ENCODE assay signal across 16 cellular contexts in genomic region chr7:25832456-25832855, GRCh38.
DNase-seq lines count a peak whose midpoint lies in the region; ATAC-seq, FAIRE-seq and TF ChIP-seq lines count a peak whose summit lies in the region.
"Had no signal": no experiment of that assay in that cellular context is flagged by ENCODE, and none has a peak within 500 bp of the region (broad histone marks: within the 10 kb centered on the region; RNA-seq: fewer than 3 reads in every experiment).

No MANE protein-coding gene starts in this region.

- no peak overlapping the region for H3K27ac Mint-ChIP-seq in endodermal cell
- H3K27ac Mint-ChIP-seq: activated naive CD4-positive, alpha-beta T cell treated with anti-CD3 and anti-CD28 coated beads, Interleukin-2, amount 50 U/mL, for 24 hours; CD4-positive, CD25-positive, alpha-beta regulatory T cell had no signal

- H3K27me3 ChIP-seq in endodermal cell (ENCODE audit: control insufficient read depth, insufficient read depth, low read length, poor library complexity, severe bottlenecking) (no peaks in the 10 kb centered on the region), layer of hippocampus (ENCODE audit: control insufficient read depth, insufficient read depth, low read length) (no peaks in the 10 kb centered on the region)

- 91 to 93% methylated on average over 6 to 7 of the region's 7 CpGs for WGBS in endodermal cell (ENCODE audit: insufficient coverage in 1 of 2, insufficient read length in 1 of 2), 2 experiments

- no peak for ATAC-seq in GM21619 (IDR thresholded peaks at IDR 0.05; ENCODE audit: unreplicated experiment)

- no peak for FAIRE-seq in GM12891 (lab: Jason Lieb, UNC)
- FAIRE-seq: A204.1, H54, keratinocyte had no signal

- peaks cover 20% of the 10 kb centered on the region for H3K4me1 Mint-ChIP-seq in endodermal cell
- H3K4me1 Mint-ChIP-seq: activated naive CD4-positive, alpha-beta T cell treated with anti-CD3 and anti-CD28 coated beads, Interleukin-2, amount 50 U/mL, for 24 hours; CD4-positive, CD25-positive, alpha-beta regulatory T cell had no signal

- H3K9me3 ChIP-seq in HEK293 (ENCODE audit: control insufficient read depth, insufficient read depth, low read depth, low read length) (no peaks in the 10 kb centered on the region), endodermal cell (ENCODE audit: control insufficient read depth, low read length) (no peaks in the 10 kb centered on the region)
- H3K9me3 ChIP-seq: tibial nerve had no signal

- TF ChIP-seq POLR2A in GM12891 (IDR thresholded peaks at IDR 0.05; ENCODE audit: low read depth, low read length) = no peak

- no peak overlapping the region for H3K4me3 Mint-ChIP-seq in endodermal cell
- H3K4me3 Mint-ChIP-seq: activated naive CD4-positive, alpha-beta T cell treated with anti-CD3 and anti-CD28 coated beads, Interleukin-2, amount 50 U/mL, for 24 hours; CD4-positive, CD25-positive, alpha-beta regulatory T cell had no signal

- TF ChIP-seq CTCF in HEK293 (tag by site-specific recombination; IDR thresholded peaks at IDR 0.05) (no peak), endodermal cell (conservative IDR thresholded peaks at IDR 0.05) (no peak)

- POLR2A ChIA-PET in HEK293 (lab: Yijun Ruan, JAX) = no interaction called here

- DNase-seq in endodermal cell = no peak
- peak; percentile 39 for DNase-seq in pulmonary artery endothelial cell (ENCODE audit: low read depth, low spot score)
- DNase-seq in KBM-7 = no peak
- DNase-seq in GM12891 (ENCODE audit: insufficient read length, low spot score) = no peak
- DNase-seq in NCI-H1092 (lab: John Stamatoyannopoulos, UW) = no peak
- DNase-seq: CD4-positive, CD25-positive, alpha-beta regulatory T cell; NCI-H1694; NCI-H510A treated with DMSO at 0.1 percent for 48 hours had no signal

- H3K27me3 Mint-ChIP-seq in endodermal cell (ENCODE audit: insufficient read depth) = no peaks in the 10 kb centered on the region

- no peaks in the 10 kb centered on the region for H3K36me3 Mint-ChIP-seq in endodermal cell (ENCODE audit: low read depth)
- H3K36me3 Mint-ChIP-seq: activated naive CD4-positive, alpha-beta T cell treated with anti-CD3 and anti-CD28 coated beads, Interleukin-2, amount 50 U/mL, for 24 hours; CD4-positive, CD25-positive, alpha-beta regulatory T cell had no signal

- H3K27ac ChIP-seq in HEK293 (ENCODE audit: extremely low read depth, low read depth, low read length) (peak overlapping the region; percentile 67), endodermal cell (ENCODE audit: low read depth, low read length) (peak overlapping the region; percentile 71), layer of hippocampus (ENCODE audit: low read depth, low read length) (peak overlapping the region; percentile 86)

- H3K36me3 ChIP-seq in HEK293 (ENCODE audit: control insufficient read depth in 2 of 2, insufficient read depth in 1 of 2, low read length in 2 of 2) (no peaks in the 10 kb centered on the region), endodermal cell (ENCODE audit: control insufficient read depth, insufficient read depth, low read length) (no peaks in the 10 kb centered on the region)
- H3K36me3 ChIP-seq: tibial nerve had no signal

- no peaks in the 10 kb centered on the region for H3K9me3 Mint-ChIP-seq in endodermal cell
- H3K9me3 Mint-ChIP-seq: activated naive CD4-positive, alpha-beta T cell treated with anti-CD3 and anti-CD28 coated beads, Interleukin-2, amount 50 U/mL, for 24 hours; CD4-positive, CD25-positive, alpha-beta regulatory T cell had no signal

- in situ Hi-C loops in KBM-7 (cut with MboI; ENCODE audit: low pct_unique_long_range_greater_than_20kb, low sequenced_read_pairs) = loop anchor here (25.0 kb wide), 2 partner anchors 245 to 420 kb away; no protein-coding TSS in a partner anchor

- H3K4me3 ChIP-seq in HEK293 (ENCODE audit: low read depth, low read length) = no peak overlapping the region
- no peak overlapping the region for H3K4me3 ChIP-seq in endodermal cell (ENCODE audit: low read length)
- H3K4me3 ChIP-seq: tibial nerve had no signal

- CTCF ChIA-PET in HEK293 (lab: Yijun Ruan, JAX) = interaction anchor here (0.6 to 0.7 kb wide), 2 partner anchors 17 to 147 kb away, joined by 3 read pairs; no protein-coding TSS in a partner anchor

- H3K9ac ChIP-seq in endodermal cell (ENCODE audit: extremely low read depth, low read length, poor library complexity, severe bottlenecking) = no peak overlapping the region

- H3K4me1 ChIP-seq in HEK293 (ENCODE audit: control insufficient read depth, insufficient read depth, low read length) (peaks cover 19% of the 10 kb centered on the region), endodermal cell (ENCODE audit: control insufficient read depth, insufficient read depth, low read length) (peaks cover 7% of the 10 kb centered on the region)

TF ChIP-seq in HEK293, 187 proteins besides CTCF, POLR2A, EP300 and RAD21:
- TF ChIP-seq TRIM28 (IDR thresholded peaks at IDR 0.05; ENCODE audit: borderline replicate concordance, low read length) = no peak
TF ChIP-seq in HEK293: peak in this region for 0.

TF ChIP-seq in GM12891, 5 proteins besides CTCF, POLR2A, EP300 and RAD21:
- no peak for TF ChIP-seq PAX5 (IDR thresholded peaks at IDR 0.05; ENCODE audit: insufficient read depth, low read length, severe bottlenecking)
- TF ChIP-seq POU2F2 (IDR thresholded peaks at IDR 0.05; ENCODE audit: low read depth, low read length) = no peak
- TF ChIP-seq TAF1 (IDR thresholded peaks at IDR 0.05; ENCODE audit: low read depth, low read length) = no peak
- TF ChIP-seq SPI1 (IDR thresholded peaks at IDR 0.05; ENCODE audit: low read depth, low read length) = no peak
- no peak for TF ChIP-seq POLR2AphosphoS5 (IDR thresholded peaks at IDR 0.05; ENCODE audit: low read depth, low read length)
